ENCODE assay signal across 22 cellular contexts in genomic region chr5:389197-389821, GRCh38. TPM values are rescaled to one million over a fixed set of nuclear protein-coding genes. Genes with fewer than 3 reads are reported as not detected.
DNase-seq lines count a peak whose midpoint lies in the region; ATAC-seq and TF ChIP-seq lines count a peak whose summit lies in the region.
"Had no signal": no experiment of that assay in that cellular context is flagged by ENCODE, and none has a peak within 500 bp of the region (broad histone marks: within the 10 kb centered on the region; RNA-seq: fewer than 3 reads in every experiment).

No MANE protein-coding gene starts in this region.

- WGBS in suprapubic skin, result 92% methylated on average over 31 of the region's 32 CpGs
- 89 to 91% methylated on average over 30 to 32 of the region's 32 CpGs for WGBS in tibial nerve, 2 donors

- H3K27ac ChIP-seq in left lung (no peak overlapping the region), suprapubic skin (no peak overlapping the region), tibial nerve (no peak overlapping the region)
- H3K27ac ChIP-seq: adrenal gland, lower lobe of right lung, VCaP had no signal

- H3K4me1 ChIP-seq in left lung (peaks cover 0 to 3% of the 10 kb centered on the region in 2 donors), suprapubic skin (peaks cover 8% of the 10 kb centered on the region), tibial nerve (no peaks in the 10 kb centered on the region)
- H3K4me1 ChIP-seq: adrenal gland had no signal

- no peak for ATAC-seq in left lung
- ATAC-seq: K562 had no signal

- H3K36me3 ChIP-seq in left lung (no peaks in the 10 kb centered on the region), suprapubic skin (no peaks in the 10 kb centered on the region), tibial nerve (no peaks in the 10 kb centered on the region)
- H3K36me3 ChIP-seq: adrenal gland, lower lobe of right lung had no signal

- TF ChIP-seq CTCF in NB4 (IDR thresholded peaks at IDR 0.05; ENCODE audit: low read depth, low read length) (no peak), left lung (IDR thresholded peaks at IDR 0.05) (no peak), suprapubic skin (IDR thresholded peaks at IDR 0.05) (no peak), tibial nerve (IDR thresholded peaks at IDR 0.05) (no peak)

- peak; percentile 42 for TF ChIP-seq POLR2A in NB4 (IDR thresholded peaks at IDR 0.05; ENCODE audit: extremely low read depth, insufficient read length)
- no peak for TF ChIP-seq POLR2A in suprapubic skin (IDR thresholded peaks at IDR 0.05)
- TF ChIP-seq POLR2A in tibial nerve (IDR thresholded peaks at IDR 0.05), result no peak

- peak; percentile 55 for DNase-seq in activated effector memory CD4-positive, alpha-beta T cell treated with anti-CD3 and anti-CD28 coated beads, Interleukin-2, amount 50 U/mL, for 16 hours
- DNase-seq in activated effector memory CD4-positive, alpha-beta T cell treated with Interleukin-2 at 50 U/mL for 16 hours, result no peak
- DNase-seq in NB4 (ENCODE audit: low read depth), result no peak
- peak; percentile 13 to 50 for DNase-seq in left lung
- peak; percentile 46 to 59 for DNase-seq in suprapubic skin (ENCODE audit: low spot score in 2 of 2)
- DNase-seq in tibial nerve (ENCODE audit: low spot score in 2 of 2), result no peak
- DNase-seq in activated T-cell treated with anti-CD3 and anti-CD28 coated beads, Interleukin-2, amount 50 U/mL, for 1 hour, result no peak
- DNase-seq in NCI-H1092 (lab: John Stamatoyannopoulos, UW), result no peak
- DNase-seq: CD4-positive, CD25-positive, alpha-beta regulatory T cell; DMS79; effector CD8-positive, alpha-beta T cell; lower lobe of right lung; naive B cell; NCI-H1092 treated with DMSO at 0.1 percent for 48 hours; NCI-H2107; NCI-H524; SHP77 treated with DMSO at 0.1 percent for 48 hours; T-helper 1 cell had no signal

- intact Hi-C loops in left lung (cut with DNase I), result no loop called here

- no peaks in the 10 kb centered on the region for H3K27me3 ChIP-seq in left lung
- H3K27me3 ChIP-seq in suprapubic skin, result peaks cover 15% of the 10 kb centered on the region
- H3K27me3 ChIP-seq in tibial nerve, result no peaks in the 10 kb centered on the region
- H3K27me3 ChIP-seq: adrenal gland had no signal

- no peak overlapping the region for H3K4me3 ChIP-seq in NB4 (ENCODE audit: low read depth, low read length)
- no peak overlapping the region for H3K4me3 ChIP-seq in left lung
- H3K4me3 ChIP-seq in suprapubic skin, result no peak overlapping the region
- H3K4me3 ChIP-seq in tibial nerve, result no peak overlapping the region
- H3K4me3 ChIP-seq: adrenal gland, K562, lower lobe of right lung, smooth muscle cell had no signal

- TF ChIP-seq EP300 in suprapubic skin (IDR thresholded peaks at IDR 0.05) (no peak), tibial nerve (IDR thresholded peaks at IDR 0.05) (no peak)

- peaks cover 0 to 7% of the 10 kb centered on the region in 2 donors for H3K9me3 ChIP-seq in left lung
- H3K9me3 ChIP-seq in suprapubic skin, result no peaks in the 10 kb centered on the region
- peaks cover 0 to 18% (median 0%) of the 10 kb centered on the region in 4 donors for H3K9me3 ChIP-seq in tibial nerve

RNA-seq across cellular contexts. Expression of gene EXOC3, which starts 53.7 kb away (rescaled TPM):
- total RNA-seq in left lung (10 to 100 TPM; 43.8 to 58.7 TPM), suprapubic skin (100 to 1,000 TPM in 1 of 4 donors, 10 to 100 TPM in 3; 68.9 to 199 (median 83.4) TPM), tibial nerve (10 to 100 TPM; 53.5 to 98.4 (median 58.8) TPM)

Comparison
In these comparisons a context has a peak if more than half of its experiments do, and no peak if none do; other contexts are left out.
1. DNase-seq: peak in activated effector memory CD4-positive, alpha-beta T cell treated with anti-CD3 and anti-CD28 coated beads, Interleukin-2, amount 50 U/mL, for 16 hours (single experiment), left lung (2 of 2) and suprapubic skin (2 of 2); none in activated effector memory CD4-positive, alpha-beta T cell treated with Interleukin-2 at 50 U/mL for 16 hours (single experiment), NB4 (single experiment), tibial nerve (0 of 2), activated T-cell treated with anti-CD3 and anti-CD28 coated beads, Interleukin-2, amount 50 U/mL, for 1 hour (single experiment) and NCI-H1092 (single experiment).